Comparison of ENCODE assay signal across 1 cellular context in the genomic region with DNA sequence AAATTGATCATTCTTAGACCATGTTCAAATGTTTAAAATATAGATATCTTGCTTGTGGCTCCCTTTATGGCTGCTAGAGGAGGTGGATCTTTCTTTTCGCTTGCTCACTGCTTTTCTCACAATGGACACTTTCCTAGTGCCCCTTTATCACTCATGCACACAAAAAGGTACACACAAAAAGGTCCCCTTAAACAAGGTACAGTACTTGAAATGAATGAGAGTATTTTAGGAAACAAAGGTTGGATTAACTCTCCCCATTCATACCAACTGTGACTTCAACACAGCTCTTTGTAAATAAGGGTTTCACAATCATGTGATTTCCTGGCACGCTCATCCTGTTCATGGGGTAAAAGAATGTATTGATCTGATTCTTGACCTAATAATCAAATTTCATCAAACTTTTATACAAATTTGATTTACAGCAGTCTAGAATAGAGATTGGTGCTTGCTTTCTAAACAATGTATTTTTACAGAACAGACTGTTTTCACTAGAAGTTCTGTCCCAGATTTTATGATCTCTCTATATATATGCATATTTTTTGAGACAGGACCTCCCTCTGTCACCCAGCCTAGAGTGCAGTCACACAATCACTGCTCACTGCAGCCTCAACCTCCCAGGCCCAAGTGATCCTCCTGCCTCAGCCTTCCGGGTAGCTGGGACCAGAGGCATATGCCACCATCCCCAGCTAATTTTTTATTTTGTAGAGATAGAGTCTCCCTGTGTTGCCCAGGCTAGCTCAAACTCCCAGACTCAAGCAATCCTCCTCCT.
A peak's percentile ranks its signal among the peaks of the same experiment; 100 is the strongest.
TF ChIP-seq lines count a peak whose summit lies in the region.

No MANE protein-coding gene starts in this region.

TF ChIP-seq in HepG2, 621 proteins besides CTCF, POLR2A, EP300 and RAD21 (continued from another document and continues in another):
- no peak for TF ChIP-seq ATRX (CRISPR knock-in tag; IDR thresholded peaks at IDR 0.05; ENCODE audit: borderline replicate concordance)
- TF ChIP-seq HOXA9 (CRISPR knock-in tag; IDR thresholded peaks at IDR 0.05; ENCODE audit: borderline replicate concordance): no peak
- TF ChIP-seq ZFP37 (CRISPR knock-in tag; IDR thresholded peaks at IDR 0.05; ENCODE audit: borderline replicate concordance): no peak
- no peak for TF ChIP-seq ZNF605 (CRISPR knock-in tag; IDR thresholded peaks at IDR 0.05)
- TF ChIP-seq, protein P1, sequence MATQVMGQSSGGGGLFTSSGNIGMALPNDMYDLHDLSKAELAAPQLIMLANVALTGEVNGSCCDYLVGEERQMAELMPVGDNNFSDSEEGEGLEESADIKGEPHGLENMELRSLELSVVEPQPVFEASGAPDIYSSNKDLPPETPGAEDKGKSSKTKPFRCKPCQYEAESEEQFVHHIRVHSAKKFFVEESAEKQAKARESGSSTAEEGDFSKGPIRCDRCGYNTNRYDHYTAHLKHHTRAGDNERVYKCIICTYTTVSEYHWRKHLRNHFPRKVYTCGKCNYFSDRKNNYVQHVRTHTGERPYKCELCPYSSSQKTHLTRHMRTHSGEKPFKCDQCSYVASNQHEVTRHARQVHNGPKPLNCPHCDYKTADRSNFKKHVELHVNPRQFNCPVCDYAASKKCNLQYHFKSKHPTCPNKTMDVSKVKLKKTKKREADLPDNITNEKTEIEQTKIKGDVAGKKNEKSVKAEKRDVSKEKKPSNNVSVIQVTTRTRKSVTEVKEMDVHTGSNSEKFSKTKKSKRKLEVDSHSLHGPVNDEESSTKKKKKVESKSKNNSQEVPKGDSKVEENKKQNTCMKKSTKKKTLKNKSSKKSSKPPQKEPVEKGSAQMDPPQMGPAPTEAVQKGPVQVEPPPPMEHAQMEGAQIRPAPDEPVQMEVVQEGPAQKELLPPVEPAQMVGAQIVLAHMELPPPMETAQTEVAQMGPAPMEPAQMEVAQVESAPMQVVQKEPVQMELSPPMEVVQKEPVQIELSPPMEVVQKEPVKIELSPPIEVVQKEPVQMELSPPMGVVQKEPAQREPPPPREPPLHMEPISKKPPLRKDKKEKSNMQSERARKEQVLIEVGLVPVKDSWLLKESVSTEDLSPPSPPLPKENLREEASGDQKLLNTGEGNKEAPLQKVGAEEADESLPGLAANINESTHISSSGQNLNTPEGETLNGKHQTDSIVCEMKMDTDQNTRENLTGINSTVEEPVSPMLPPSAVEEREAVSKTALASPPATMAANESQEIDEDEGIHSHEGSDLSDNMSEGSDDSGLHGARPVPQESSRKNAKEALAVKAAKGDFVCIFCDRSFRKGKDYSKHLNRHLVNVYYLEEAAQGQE (IDR thresholded peaks at IDR 0.05; ENCODE audit: borderline replicate concordance in 1 of 2, low read depth in 1 of 2, low read length in 2 of 2): no peak
- no peak for TF ChIP-seq RFX1 (IDR thresholded peaks at IDR 0.05)
- no peak for TF ChIP-seq ZNF468 (CRISPR knock-in tag; IDR thresholded peaks at IDR 0.05)
- TF ChIP-seq POLR2G (IDR thresholded peaks at IDR 0.05; ENCODE audit: low read depth, low read length): no peak
- TF ChIP-seq ZNF205 (CRISPR knock-in tag; IDR thresholded peaks at IDR 0.05): no peak
- TF ChIP-seq ASH2L (IDR thresholded peaks at IDR 0.05; ENCODE audit: insufficient read length, low read depth, low read length): peak; percentile 53
- TF ChIP-seq PAX8 (CRISPR knock-in tag; IDR thresholded peaks at IDR 0.05; ENCODE audit: borderline replicate concordance): no peak
- TF ChIP-seq, protein P2, sequence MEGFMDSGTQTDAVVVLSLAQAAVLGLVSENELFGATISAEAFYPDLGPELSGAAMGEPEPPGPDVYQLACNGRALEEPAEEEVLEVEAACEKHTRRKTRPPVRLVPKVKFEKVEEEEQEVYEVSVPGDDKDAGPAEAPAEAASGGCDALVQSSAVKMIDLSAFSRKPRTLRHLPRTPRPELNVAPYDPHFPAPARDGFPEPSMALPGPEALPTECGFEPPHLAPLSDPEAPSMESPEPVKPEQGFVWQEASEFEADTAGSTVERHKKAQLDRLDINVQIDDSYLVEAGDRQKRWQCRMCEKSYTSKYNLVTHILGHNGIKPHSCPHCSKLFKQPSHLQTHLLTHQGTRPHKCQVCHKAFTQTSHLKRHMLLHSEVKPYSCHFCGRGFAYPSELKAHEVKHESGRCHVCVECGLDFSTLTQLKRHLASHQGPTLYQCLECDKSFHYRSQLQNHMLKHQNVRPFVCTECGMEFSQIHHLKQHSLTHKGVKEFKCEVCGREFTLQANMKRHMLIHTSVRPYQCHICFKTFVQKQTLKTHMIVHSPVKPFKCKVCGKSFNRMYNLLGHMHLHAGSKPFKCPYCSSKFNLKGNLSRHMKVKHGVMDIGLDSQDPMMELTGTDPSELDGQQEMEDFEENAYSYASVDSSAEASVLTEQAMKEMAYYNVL (CRISPR knock-in tag; IDR thresholded peaks at IDR 0.05; ENCODE audit: borderline replicate concordance): peak; percentile 76; the same call in 1 of the 2 replicates
- no peak for TF ChIP-seq MTF2 (CRISPR knock-in tag; IDR thresholded peaks at IDR 0.05; ENCODE audit: borderline replicate concordance)
- no peak for TF ChIP-seq ZNF616 (CRISPR knock-in tag; IDR thresholded peaks at IDR 0.05; ENCODE audit: low read depth)
- no peak for TF ChIP-seq ZNF562 (CRISPR knock-in tag; IDR thresholded peaks at IDR 0.05; ENCODE audit: borderline replicate concordance)
- no peak for TF ChIP-seq KLF15 (CRISPR knock-in tag; IDR thresholded peaks at IDR 0.05; ENCODE audit: borderline replicate concordance)
- no peak for TF ChIP-seq ELF1 (CRISPR knock-in tag; IDR thresholded peaks at IDR 0.05)
- no peak for TF ChIP-seq MTA1 (CRISPR knock-in tag; IDR thresholded peaks at IDR 0.05; ENCODE audit: borderline replicate concordance)
- TF ChIP-seq, protein P3, sequence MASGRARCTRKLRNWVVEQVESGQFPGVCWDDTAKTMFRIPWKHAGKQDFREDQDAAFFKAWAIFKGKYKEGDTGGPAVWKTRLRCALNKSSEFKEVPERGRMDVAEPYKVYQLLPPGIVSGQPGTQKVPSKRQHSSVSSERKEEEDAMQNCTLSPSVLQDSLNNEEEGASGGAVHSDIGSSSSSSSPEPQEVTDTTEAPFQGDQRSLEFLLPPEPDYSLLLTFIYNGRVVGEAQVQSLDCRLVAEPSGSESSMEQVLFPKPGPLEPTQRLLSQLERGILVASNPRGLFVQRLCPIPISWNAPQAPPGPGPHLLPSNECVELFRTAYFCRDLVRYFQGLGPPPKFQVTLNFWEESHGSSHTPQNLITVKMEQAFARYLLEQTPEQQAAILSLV (CRISPR knock-in tag; IDR thresholded peaks at IDR 0.05; ENCODE audit: borderline replicate concordance): no peak
- TF ChIP-seq, protein P4, sequence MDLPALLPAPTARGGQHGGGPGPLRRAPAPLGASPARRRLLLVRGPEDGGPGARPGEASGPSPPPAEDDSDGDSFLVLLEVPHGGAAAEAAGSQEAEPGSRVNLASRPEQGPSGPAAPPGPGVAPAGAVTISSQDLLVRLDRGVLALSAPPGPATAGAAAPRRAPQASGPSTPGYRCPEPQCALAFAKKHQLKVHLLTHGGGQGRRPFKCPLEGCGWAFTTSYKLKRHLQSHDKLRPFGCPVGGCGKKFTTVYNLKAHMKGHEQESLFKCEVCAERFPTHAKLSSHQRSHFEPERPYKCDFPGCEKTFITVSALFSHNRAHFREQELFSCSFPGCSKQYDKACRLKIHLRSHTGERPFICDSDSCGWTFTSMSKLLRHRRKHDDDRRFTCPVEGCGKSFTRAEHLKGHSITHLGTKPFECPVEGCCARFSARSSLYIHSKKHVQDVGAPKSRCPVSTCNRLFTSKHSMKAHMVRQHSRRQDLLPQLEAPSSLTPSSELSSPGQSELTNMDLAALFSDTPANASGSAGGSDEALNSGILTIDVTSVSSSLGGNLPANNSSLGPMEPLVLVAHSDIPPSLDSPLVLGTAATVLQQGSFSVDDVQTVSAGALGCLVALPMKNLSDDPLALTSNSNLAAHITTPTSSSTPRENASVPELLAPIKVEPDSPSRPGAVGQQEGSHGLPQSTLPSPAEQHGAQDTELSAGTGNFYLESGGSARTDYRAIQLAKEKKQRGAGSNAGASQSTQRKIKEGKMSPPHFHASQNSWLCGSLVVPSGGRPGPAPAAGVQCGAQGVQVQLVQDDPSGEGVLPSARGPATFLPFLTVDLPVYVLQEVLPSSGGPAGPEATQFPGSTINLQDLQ (CRISPR knock-in tag; IDR thresholded peaks at IDR 0.05): no peak
- TF ChIP-seq NCOA1 (CRISPR knock-in tag; IDR thresholded peaks at IDR 0.05): no peak
- TF ChIP-seq GLI4 (CRISPR knock-in tag; IDR thresholded peaks at IDR 0.05; ENCODE audit: borderline replicate concordance): no peak
- no peak for TF ChIP-seq ZNF530 (CRISPR knock-in tag; IDR thresholded peaks at IDR 0.05; ENCODE audit: low read depth)
- TF ChIP-seq, protein P5, sequence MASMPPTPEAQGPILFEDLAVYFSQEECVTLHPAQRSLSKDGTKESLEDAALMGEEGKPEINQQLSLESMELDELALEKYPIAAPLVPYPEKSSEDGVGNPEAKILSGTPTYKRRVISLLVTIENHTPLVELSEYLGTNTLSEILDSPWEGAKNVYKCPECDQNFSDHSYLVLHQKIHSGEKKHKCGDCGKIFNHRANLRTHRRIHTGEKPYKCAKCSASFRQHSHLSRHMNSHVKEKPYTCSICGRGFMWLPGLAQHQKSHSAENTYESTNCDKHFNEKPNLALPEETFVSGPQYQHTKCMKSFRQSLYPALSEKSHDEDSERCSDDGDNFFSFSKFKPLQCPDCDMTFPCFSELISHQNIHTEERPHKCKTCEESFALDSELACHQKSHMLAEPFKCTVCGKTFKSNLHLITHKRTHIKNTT (CRISPR knock-in tag; IDR thresholded peaks at IDR 0.05): no peak
- TF ChIP-seq, protein P6, sequence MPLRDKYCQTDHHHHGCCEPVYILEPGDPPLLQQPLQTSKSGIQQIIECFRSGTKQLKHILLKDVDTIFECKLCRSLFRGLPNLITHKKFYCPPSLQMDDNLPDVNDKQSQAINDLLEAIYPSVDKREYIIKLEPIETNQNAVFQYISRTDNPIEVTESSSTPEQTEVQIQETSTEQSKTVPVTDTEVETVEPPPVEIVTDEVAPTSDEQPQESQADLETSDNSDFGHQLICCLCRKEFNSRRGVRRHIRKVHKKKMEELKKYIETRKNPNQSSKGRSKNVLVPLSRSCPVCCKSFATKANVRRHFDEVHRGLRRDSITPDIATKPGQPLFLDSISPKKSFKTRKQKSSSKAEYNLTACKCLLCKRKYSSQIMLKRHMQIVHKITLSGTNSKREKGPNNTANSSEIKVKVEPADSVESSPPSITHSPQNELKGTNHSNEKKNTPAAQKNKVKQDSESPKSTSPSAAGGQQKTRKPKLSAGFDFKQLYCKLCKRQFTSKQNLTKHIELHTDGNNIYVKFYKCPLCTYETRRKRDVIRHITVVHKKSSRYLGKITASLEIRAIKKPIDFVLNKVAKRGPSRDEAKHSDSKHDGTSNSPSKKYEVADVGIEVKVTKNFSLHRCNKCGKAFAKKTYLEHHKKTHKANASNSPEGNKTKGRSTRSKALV (CRISPR knock-in tag; IDR thresholded peaks at IDR 0.05): 0 out of 2 replicates have a peak, but pooled peaks have one; percentile 54
- no peak for TF ChIP-seq ARNT2 (CRISPR knock-in tag; IDR thresholded peaks at IDR 0.05; ENCODE audit: low read depth)
- TF ChIP-seq ZNF329 (CRISPR knock-in tag; IDR thresholded peaks at IDR 0.05; ENCODE audit: low read depth): no peak
- TF ChIP-seq SIN3B (IDR thresholded peaks at IDR 0.05; ENCODE audit: low read length): no peak
- TF ChIP-seq ZNF224 (CRISPR knock-in tag; IDR thresholded peaks at IDR 0.05): no peak
- no peak for TF ChIP-seq ZNF746 (CRISPR knock-in tag; IDR thresholded peaks at IDR 0.05)
- no peak for TF ChIP-seq GATAD1 (CRISPR knock-in tag; IDR thresholded peaks at IDR 0.05)
- no peak for TF ChIP-seq SMAD1 (CRISPR knock-in tag; IDR thresholded peaks at IDR 0.05; ENCODE audit: borderline replicate concordance, low read depth)
- no peak for TF ChIP-seq MBD4 (IDR thresholded peaks at IDR 0.05; ENCODE audit: borderline replicate concordance, low read length)
- TF ChIP-seq CC2D1A (CRISPR knock-in tag; IDR thresholded peaks at IDR 0.05): no peak
- TF ChIP-seq BHLHE40 (IDR thresholded peaks at IDR 0.05; ENCODE audit: low read length): peak; percentile 72
- no peak for TF ChIP-seq SMC3 (IDR thresholded peaks at IDR 0.05; ENCODE audit: low read length)
- TF ChIP-seq FOSL2 (CRISPR knock-in tag; IDR thresholded peaks at IDR 0.05): no peak; the same call in 1 of the 2 replicates
- no peak for TF ChIP-seq MXI1 (IDR thresholded peaks at IDR 0.05; ENCODE audit: borderline replicate concordance, low read depth, low read length)
- TF ChIP-seq, protein P7, sequence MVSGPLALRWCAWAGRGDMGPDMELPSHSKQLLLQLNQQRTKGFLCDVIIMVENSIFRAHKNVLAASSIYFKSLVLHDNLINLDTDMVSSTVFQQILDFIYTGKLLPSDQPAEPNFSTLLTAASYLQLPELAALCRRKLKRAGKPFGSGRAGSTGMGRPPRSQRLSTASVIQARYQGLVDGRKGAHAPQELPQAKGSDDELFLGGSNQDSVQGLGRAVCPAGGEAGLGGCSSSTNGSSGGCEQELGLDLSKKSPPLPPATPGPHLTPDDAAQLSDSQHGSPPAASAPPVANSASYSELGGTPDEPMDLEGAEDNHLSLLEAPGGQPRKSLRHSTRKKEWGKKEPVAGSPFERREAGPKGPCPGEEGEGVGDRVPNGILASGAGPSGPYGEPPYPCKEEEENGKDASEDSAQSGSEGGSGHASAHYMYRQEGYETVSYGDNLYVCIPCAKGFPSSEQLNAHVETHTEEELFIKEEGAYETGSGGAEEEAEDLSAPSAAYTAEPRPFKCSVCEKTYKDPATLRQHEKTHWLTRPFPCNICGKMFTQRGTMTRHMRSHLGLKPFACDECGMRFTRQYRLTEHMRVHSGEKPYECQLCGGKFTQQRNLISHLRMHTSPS (CRISPR knock-in tag; IDR thresholded peaks at IDR 0.05; ENCODE audit: low read depth): no peak
- TF ChIP-seq IKZF4 (CRISPR knock-in tag; IDR thresholded peaks at IDR 0.05; ENCODE audit: borderline replicate concordance, low read depth, not compliant biosample characterization): no peak
- TF ChIP-seq ZNF572 (CRISPR knock-in tag; IDR thresholded peaks at IDR 0.05): no peak
- peak; percentile 89 for TF ChIP-seq FOXJ3 (CRISPR knock-in tag; IDR thresholded peaks at IDR 0.05; ENCODE audit: borderline replicate concordance)
- peak; percentile 73; the same call in 1 of the 2 replicates for TF ChIP-seq GFI1 (CRISPR knock-in tag; IDR thresholded peaks at IDR 0.05; ENCODE audit: borderline replicate concordance)
- TF ChIP-seq KAT2B (IDR thresholded peaks at IDR 0.05; ENCODE audit: borderline replicate concordance, low read depth, low read length): no peak
- TF ChIP-seq SMAD9 (CRISPR knock-in tag; IDR thresholded peaks at IDR 0.05): no peak
- TF ChIP-seq ZBTB7A (CRISPR knock-in tag; IDR thresholded peaks at IDR 0.05): no peak
- TF ChIP-seq, protein P8, sequence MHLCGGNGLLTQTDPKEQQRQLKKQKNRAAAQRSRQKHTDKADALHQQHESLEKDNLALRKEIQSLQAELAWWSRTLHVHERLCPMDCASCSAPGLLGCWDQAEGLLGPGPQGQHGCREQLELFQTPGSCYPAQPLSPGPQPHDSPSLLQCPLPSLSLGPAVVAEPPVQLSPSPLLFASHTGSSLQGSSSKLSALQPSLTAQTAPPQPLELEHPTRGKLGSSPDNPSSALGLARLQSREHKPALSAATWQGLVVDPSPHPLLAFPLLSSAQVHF (CRISPR knock-in tag; IDR thresholded peaks at IDR 0.05): no peak
- TF ChIP-seq, protein P9, sequence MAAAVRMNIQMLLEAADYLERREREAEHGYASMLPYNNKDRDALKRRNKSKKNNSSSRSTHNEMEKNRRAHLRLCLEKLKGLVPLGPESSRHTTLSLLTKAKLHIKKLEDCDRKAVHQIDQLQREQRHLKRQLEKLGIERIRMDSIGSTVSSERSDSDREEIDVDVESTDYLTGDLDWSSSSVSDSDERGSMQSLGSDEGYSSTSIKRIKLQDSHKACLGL (CRISPR knock-in tag; IDR thresholded peaks at IDR 0.05): no peak
- no peak for TF ChIP-seq ZBTB21 (CRISPR knock-in tag; IDR thresholded peaks at IDR 0.05)
- TF ChIP-seq ZNF569 (CRISPR knock-in tag; IDR thresholded peaks at IDR 0.05; ENCODE audit: borderline replicate concordance): no peak
- no peak for TF ChIP-seq NAIF1 (CRISPR knock-in tag; IDR thresholded peaks at IDR 0.05; ENCODE audit: borderline replicate concordance)
- no peak for TF ChIP-seq SKI (IDR thresholded peaks at IDR 0.05; ENCODE audit: partially characterized antibody)
- TF ChIP-seq ZNF296 (CRISPR knock-in tag; conservative IDR thresholded peaks at IDR 0.05): no peak
